In the genomic region with DNA sequence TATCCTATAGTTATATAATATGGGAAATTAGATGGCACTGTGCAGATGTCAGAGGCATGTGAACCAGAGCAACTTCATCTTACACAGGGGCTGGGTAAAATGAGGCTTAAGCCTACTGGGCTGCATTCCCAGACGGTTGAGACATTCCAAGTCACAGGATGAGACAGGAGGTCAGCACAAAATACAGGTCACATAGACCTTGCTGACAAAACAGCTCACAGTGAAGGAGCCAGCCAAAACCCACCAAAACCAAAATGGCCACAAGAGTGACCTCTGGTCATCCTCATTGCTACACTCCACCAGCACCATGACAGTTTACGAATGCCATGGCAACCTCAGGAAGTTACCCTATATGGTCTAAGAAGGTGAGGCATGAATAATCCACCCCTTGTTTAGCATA, we compare ENCODE assay signal across 17 cellular contexts.
"Had no signal": no experiment of that assay in that cellular context is flagged by ENCODE, and none has a peak within 500 bp of the region (broad histone marks: within the 10 kb centered on the region; RNA-seq: fewer than 3 reads in every experiment).

No MANE protein-coding gene starts in this region.

- FAIRE-seq: islet of Langerhans had no signal

- DNase-seq: colonic mucosa; dermis blood vessel endothelial cell; erythroblast; foreskin keratinocyte; heart left ventricle; hippocampal formation; left cardiac atrium; left ventricle myocardium inferior; lower lobe of right lung; midbrain; naive B cell; retina; stimulated activated CD4-positive, alpha-beta T cell treated with anti-CD3 and anti-CD28 coated beads, Interleukin-2, amount 100 ng/mL, for 24 hours; stimulated activated naive CD4-positive, alpha-beta T cell treated with Interleukin-2 at 50 U/mL for 16 hours; trophoblast cell had no signal

- ATAC-seq: foreskin keratinocyte, heart left ventricle, left cardiac atrium, lower lobe of right lung, sciatic nerve had no signal
